19 cellular contexts compared by ENCODE assay signal in the genomic region with DNA sequence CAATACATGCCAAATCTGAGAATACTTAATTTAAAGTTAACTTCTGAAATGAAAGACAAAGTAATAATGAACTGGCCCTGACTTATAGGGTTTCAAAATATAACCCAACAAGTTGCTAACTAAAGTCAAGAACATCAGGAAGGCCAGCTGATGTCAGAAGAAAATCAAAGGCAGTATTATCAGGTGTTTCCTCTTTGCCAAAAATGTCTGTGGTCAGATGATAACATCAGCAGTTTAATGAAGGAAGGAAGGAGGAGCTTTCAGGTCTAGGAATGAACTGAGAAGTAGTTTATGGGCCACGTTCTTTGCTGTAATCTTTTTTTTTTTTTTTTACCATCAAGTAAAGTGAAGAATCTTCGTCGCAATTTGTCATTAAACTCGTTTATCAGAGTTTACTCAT. TPM values are rescaled to one million over a fixed set of nuclear protein-coding genes. Genes with fewer than 3 reads are reported as not detected.
DNase-seq lines count a peak whose midpoint lies in the region; ATAC-seq and TF ChIP-seq lines count a peak whose summit lies in the region.
"Had no signal": no experiment of that assay in that cellular context is flagged by ENCODE, and none has a peak within 500 bp of the region (broad histone marks: within the 10 kb centered on the region; RNA-seq: fewer than 3 reads in every experiment).

No MANE protein-coding gene starts in this region.

- peak overlapping the region; percentile 22 to 64 (median 46); a peak in 19 of 22 replicates for H3K4me2 ChIP-seq in BLaER1 treated with 17β-estradiol and CSF1 and Interleukin-3, amounts not matched to agents 10 nM and 100 nM
- peak overlapping the region; percentile 13; the same call in 1 of the 2 replicates for H3K4me2 ChIP-seq in KMS-11
- H3K4me2 ChIP-seq: PC-9 had no signal

- peaks cover 5 to 25% (median 12%) of the 10 kb centered on the region in 10 experiments; a peak in 18 of 20 replicates for H3K4me1 ChIP-seq in BLaER1 treated with 17β-estradiol and CSF1 and Interleukin-3, amounts not matched to agents 10 nM and 100 nM
- H3K4me1 ChIP-seq in KMS-11 (ENCODE audit: low read depth, poor library complexity, severe bottlenecking) = peaks cover 9% of the 10 kb centered on the region

- CTCF ChIA-PET in HEK293T (lab: Yijun Ruan, JAX) = no interaction called here

- no peak overlapping the region for H3K4me3 ChIP-seq in BLaER1 treated with 17β-estradiol and CSF1 and Interleukin-3, amounts not matched to agents 10 nM and 100 nM
- H3K4me3 ChIP-seq in KMS-11 (IDR thresholded peaks at IDR 0.05; ENCODE audit: insufficient read depth, low read depth, low read length) (no peak overlapping the region), fibroblast of villous mesenchyme (ENCODE audit: low read depth, low read length) (no peak overlapping the region)
- H3K4me3 ChIP-seq: K562, PC-9 had no signal

- peak overlapping the region in 5 of 11 experiments; percentile 15 to 63 (median 61); a peak in 9 of 22 replicates for H3K27ac ChIP-seq in BLaER1 treated with 17β-estradiol and CSF1 and Interleukin-3, amounts not matched to agents 10 nM and 100 nM
- no peak overlapping the region for H3K27ac ChIP-seq in KMS-11
- H3K27ac ChIP-seq: C4-2B, PC-9 had no signal

- H3K36me3 ChIP-seq in BLaER1 treated with 17β-estradiol and CSF1 and Interleukin-3, amounts not matched to agents 10 nM and 100 nM = no peaks in the 10 kb centered on the region; a peak in 1 of 22 replicates
- no peaks in the 10 kb centered on the region for H3K36me3 ChIP-seq in KMS-11 (ENCODE audit: insufficient read depth)

- H3K9me3 ChIP-seq in BLaER1 treated with 17β-estradiol and CSF1 and Interleukin-3, amounts not matched to agents 10 nM and 100 nM (replicated peaks in 1 of 11) = no peaks in the 10 kb centered on the region

- no peak overlapping the region for H3K9ac ChIP-seq in BLaER1 treated with 17β-estradiol and CSF1 and Interleukin-3, amounts not matched to agents 10 nM and 100 nM
- no peak overlapping the region for H3K9ac ChIP-seq in KMS-11

- DNase-seq in RPMI7951 (ENCODE audit: low read depth) (peak; percentile 32), fibroblast of villous mesenchyme (ENCODE audit: low read depth) (peak; percentile 40), HEK293T (ENCODE audit: extremely low spot score) (no peak)
- DNase-seq in activated CD8-positive, alpha-beta memory T cell treated with anti-CD3 and anti-CD28 coated beads for 24 hours = no peak
- DNase-seq: DMS79 treated with DMSO at 0.1 percent for 48 hours, NCI-H1048, NCI-H1436, NCI-H1930, NCI-H345, NCI-H524 treated with DMSO at 0.1 percent for 48 hours, PC-9, SW 1271 had no signal

- no peak overlapping the region for H2AFZ ChIP-seq in KMS-11 (ENCODE audit: low read depth)
- H2AFZ ChIP-seq: PC-9 had no signal

- TF ChIP-seq CTCF in KMS-11 (conservative IDR thresholded peaks at IDR 0.05; ENCODE audit: low read depth, low read length) = no peak
- TF ChIP-seq CTCF in fibroblast of villous mesenchyme (IDR thresholded peaks at IDR 0.05; ENCODE audit: insufficient read depth, low read depth, low read length) = no peak

- H3K27me3 ChIP-seq in BLaER1 treated with 17β-estradiol and CSF1 and Interleukin-3, amounts not matched to agents 10 nM and 100 nM = no peaks in the 10 kb centered on the region
- H3K27me3 ChIP-seq in KMS-11 (ENCODE audit: insufficient read depth, low read depth) = no peaks in the 10 kb centered on the region

- no peaks in the 10 kb centered on the region for H3K79me2 ChIP-seq in KMS-11 (ENCODE audit: insufficient read depth, low read depth)

- POLR2A ChIA-PET in HEK293T (lab: Yijun Ruan, JAX) = no interaction called here

- H4K20me1 ChIP-seq in BLaER1 treated with 17β-estradiol and CSF1 and Interleukin-3, amounts not matched to agents 10 nM and 100 nM = no peaks in the 10 kb centered on the region
- no peaks in the 10 kb centered on the region for H4K20me1 ChIP-seq in KMS-11 (ENCODE audit: insufficient read depth)

- ATAC-seq in GM19324 (IDR thresholded peaks at IDR 0.05; ENCODE audit: low FRiP score, unreplicated experiment) (no peak), HG03280 (IDR thresholded peaks at IDR 0.05; ENCODE audit: unreplicated experiment) (no peak)
- ATAC-seq: K562 had no signal

TF ChIP-seq in HEK293T, 16 proteins besides CTCF, POLR2A, EP300 and RAD21:
- TF ChIP-seq ELF4 (IDR thresholded peaks at IDR 0.05) (no peak), TARDBP (IDR thresholded peaks at IDR 0.05) (no peak), BHLHE40 (IDR thresholded peaks at IDR 0.05; ENCODE audit: borderline replicate concordance) (no peak), SP1 (IDR thresholded peaks at IDR 0.05) (no peak), FOXA1 (IDR thresholded peaks at IDR 0.05) (no peak), NFRKB (IDR thresholded peaks at IDR 0.05) (no peak), FOXK2 (IDR thresholded peaks at IDR 0.05) (no peak), CTBP1 (IDR thresholded peaks at IDR 0.05; ENCODE audit: borderline replicate concordance) (no peak), ZNF384 (IDR thresholded peaks at IDR 0.05) (no peak), ARNT (IDR thresholded peaks at IDR 0.05) (no peak), HDGF (IDR thresholded peaks at IDR 0.05; ENCODE audit: borderline replicate concordance) (no peak)
- TF ChIP-seq, protein P1, sequence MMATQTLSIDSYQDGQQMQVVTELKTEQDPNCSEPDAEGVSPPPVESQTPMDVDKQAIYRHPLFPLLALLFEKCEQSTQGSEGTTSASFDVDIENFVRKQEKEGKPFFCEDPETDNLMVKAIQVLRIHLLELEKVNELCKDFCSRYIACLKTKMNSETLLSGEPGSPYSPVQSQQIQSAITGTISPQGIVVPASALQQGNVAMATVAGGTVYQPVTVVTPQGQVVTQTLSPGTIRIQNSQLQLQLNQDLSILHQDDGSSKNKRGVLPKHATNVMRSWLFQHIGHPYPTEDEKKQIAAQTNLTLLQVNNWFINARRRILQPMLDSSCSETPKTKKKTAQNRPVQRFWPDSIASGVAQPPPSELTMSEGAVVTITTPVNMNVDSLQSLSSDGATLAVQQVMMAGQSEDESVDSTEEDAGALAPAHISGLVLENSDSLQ (IDR thresholded peaks at IDR 0.05) = no peak
TF ChIP-seq in HEK293T: peak in this region for 0.

RNA-seq across cellular contexts. Expression of a gene that starts 40.9 kb away (rescaled TPM):
- 35.8 and 43.7 TPM in 2 replicates for total RNA-seq in RPMI7951 (2014; rRNA removed; shearing (Covaris generic))
- 74.7 and 89.2 TPM in 2 replicates for total RNA-seq in fibroblast of villous mesenchyme
- total RNA-seq: G401 had no signal

Comparison
In these comparisons a context has a peak if more than half of its experiments do, and no peak if none do; other contexts are left out.
1. DNase-seq: peak in RPMI7951 (single experiment) and fibroblast of villous mesenchyme (single experiment); none in HEK293T (single experiment) and activated CD8-positive, alpha-beta memory T cell treated with anti-CD3 and anti-CD28 coated beads for 24 hours (single experiment).